ENCODE assay signal across 23 cellular contexts in the genomic region with DNA sequence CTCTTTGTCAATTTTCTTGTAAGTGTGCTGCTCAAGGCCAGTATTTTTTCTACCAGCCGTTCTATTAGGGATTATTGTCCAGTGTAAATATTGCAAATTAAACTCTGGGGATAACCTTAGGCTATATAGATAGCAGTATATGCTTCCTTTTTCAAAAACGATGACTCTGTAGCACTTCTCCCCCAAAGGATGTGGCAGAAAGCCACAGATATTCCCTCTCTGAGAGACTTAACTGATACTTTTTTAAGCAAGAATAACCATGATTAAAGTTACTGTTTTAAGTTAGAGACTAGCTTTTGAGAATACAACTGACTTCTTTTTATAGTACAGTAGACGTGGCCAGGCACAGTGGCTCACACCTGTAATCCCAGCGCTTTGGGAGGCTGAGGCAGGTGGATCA.
"Had no signal": no experiment of that assay in that cellular context is flagged by ENCODE, and none has a peak within 500 bp of the region (broad histone marks: within the 10 kb centered on the region; RNA-seq: fewer than 3 reads in every experiment).

No MANE protein-coding gene starts in this region.

- H3K36me3 ChIP-seq: gastroesophageal sphincter, heart left ventricle, neutrophil, pancreas, right lobe of liver, suprapubic skin, transverse colon, upper lobe of right lung, vagina had no signal

- H3K4me3 ChIP-seq: gastroesophageal sphincter, heart left ventricle, hepatocyte, lung, mucosa of descending colon, pancreas, right lobe of liver, suprapubic skin, transverse colon, upper lobe of right lung, vagina had no signal

- H3K27me3 ChIP-seq: foreskin keratinocyte, gastroesophageal sphincter, heart left ventricle, hepatocyte, neutrophil, pancreas, right lobe of liver, suprapubic skin, transverse colon, upper lobe of right lung, vagina had no signal

- H3K27ac ChIP-seq: gastroesophageal sphincter, heart left ventricle, hepatocyte, neutrophil, pancreas, right lobe of liver, suprapubic skin, upper lobe of right lung, vagina had no signal

- DNase-seq: effector CD8-positive, alpha-beta T cell; endodermal cell; foreskin keratinocyte; heart left ventricle; kidney; mucosa of descending colon; naive B cell; pancreas; retina; right lobe of liver; small intestine; stimulated activated CD4-positive, alpha-beta T cell treated with anti-CD3 and anti-CD28 coated beads, Interleukin-15, amount 100 ng/mL, for 24 hours; stimulated activated CD4-positive, alpha-beta T cell treated with anti-CD3 and anti-CD28 coated beads, Interleukin-2, amount 100 ng/mL, for 48 hours; stimulated activated naive CD4-positive, alpha-beta T cell; stimulated activated naive CD8-positive, alpha-beta T cell treated with anti-CD3 and anti-CD28 coated beads, Interleukin-15, amount 100 ng/mL, for 72 hours; transverse colon; upper lobe of right lung had no signal
